Comparison of ENCODE assay signal across 14 cellular contexts in the genomic region with DNA sequence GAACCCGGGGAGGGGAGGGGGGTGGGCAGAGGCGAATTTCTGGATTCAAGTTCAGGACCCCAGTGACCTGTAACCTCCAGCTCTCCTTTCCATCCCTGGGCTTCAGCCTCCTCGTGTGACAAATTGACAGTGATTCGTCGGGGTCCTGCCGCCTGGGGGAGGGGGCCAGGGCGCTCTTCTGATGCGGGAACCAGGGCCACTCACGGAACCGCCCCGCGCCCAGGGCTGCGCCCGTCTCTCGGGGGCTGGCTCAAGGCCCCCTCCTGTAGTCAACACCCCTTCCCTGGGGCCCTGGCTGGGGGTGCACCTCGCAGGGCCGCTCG.
DNase-seq lines count a peak whose midpoint lies in the region; ATAC-seq, FAIRE-seq and TF ChIP-seq lines count a peak whose summit lies in the region.
"Had no signal": no experiment of that assay in that cellular context is flagged by ENCODE, and none has a peak within 500 bp of the region (broad histone marks: within the 10 kb centered on the region; RNA-seq: fewer than 3 reads in every experiment).

No MANE protein-coding gene starts in this region.

- H3K4me1 Mint-ChIP-seq in effector memory CD8-positive, alpha-beta T cell (ENCODE audit: low read depth in 2 of 2) = peaks cover 0 to 1% of the 10 kb centered on the region in 2 donors

- POLR2A ChIA-PET in HEK293 (lab: Yijun Ruan, JAX) (no interaction called here), K562 (lab: Yijun Ruan, JAX) (no interaction called here)

- WGBS in K562 (ENCODE audit: insufficient coverage, low coverage, missing lambda C conversion rate) = 4% methylated on average over 7 of the region's 18 CpGs
- WGBS in right lobe of liver (ENCODE audit: insufficient coverage, low coverage, low lambda C conversion rate, missing lambda C conversion rate) = 1% methylated on average over 13 of the region's 18 CpGs

- FAIRE-seq in K562 (lab: Jason Lieb, UNC) = no peak
- FAIRE-seq: H54 had no signal

- no peaks in the 10 kb centered on the region for H3K79me2 ChIP-seq in K562 (ENCODE audit: control insufficient read depth, insufficient read depth, low read length)

- no peak overlapping the region for H3K4me3 Mint-ChIP-seq in effector memory CD8-positive, alpha-beta T cell
- H3K4me3 Mint-ChIP-seq: activated naive CD4-positive, alpha-beta T cell treated with anti-CD3 and anti-CD28 coated beads, Interleukin-2, amount 10 ng/mL, durations not matched to agents 7 days and 5 days; neural crest cell had no signal

- H3K4me3 ChIP-seq in HEK293 (ENCODE audit: low read depth, low read length) = no peak overlapping the region
- peak overlapping the region; percentile 13; the same call in 1 of the 2 replicates for H3K4me3 ChIP-seq in K562
- H3K4me3 ChIP-seq in right lobe of liver = peak overlapping the region; percentile 67 to 87 (median 71)
- H3K4me3 ChIP-seq in thoracic aorta = peak overlapping the region; percentile 75

- H3K27ac ChIP-seq in HEK293 (ENCODE audit: extremely low read depth, low read depth, low read length) (no peak overlapping the region), K562 (ENCODE audit: extremely low read depth, low read depth, low read length) (no peak overlapping the region), right lobe of liver (peak overlapping the region in 2 of 3 donors; percentile 87 to 95), thoracic aorta (peak overlapping the region; percentile 92 to 96)

- ATAC-seq in K562 (no peak), right lobe of liver (no peak), thoracic aorta (ENCODE audit: insufficient number of reproducible peaks, low FRiP score, low read depth) (no peak), GM21528 (IDR thresholded peaks at IDR 0.05; ENCODE audit: low FRiP score, unreplicated experiment) (no peak)
- ATAC-seq in effector memory CD8-positive, alpha-beta T cell (replicated peaks) = no peak

- no peaks in the 10 kb centered on the region for H3K9me3 Mint-ChIP-seq in effector memory CD8-positive, alpha-beta T cell
- H3K9me3 Mint-ChIP-seq: activated naive CD4-positive, alpha-beta T cell treated with anti-CD3 and anti-CD28 coated beads, Interleukin-2, amount 10 ng/mL, durations not matched to agents 7 days and 5 days; neural crest cell had no signal

- TF ChIP-seq POLR2A in K562 (conservative IDR thresholded peaks at IDR 0.05) (no peak), right lobe of liver (IDR thresholded peaks at IDR 0.05) (no peak)

- peaks cover 56 to 74% of the 10 kb centered on the region in 2 donors for H3K27me3 Mint-ChIP-seq in effector memory CD8-positive, alpha-beta T cell

- TF ChIP-seq CTCF in HEK293 (tag by site-specific recombination; IDR thresholded peaks at IDR 0.05) (no peak), K562 (IDR thresholded peaks at IDR 0.05 in 2 of 3, conservative IDR thresholded peaks at IDR 0.05 in 1 of 3; ENCODE audit: insufficient read depth in 2 of 3, low read depth in 1 of 3, low read length in 3 of 3) (no peak), right lobe of liver (IDR thresholded peaks at IDR 0.05) (no peak), thoracic aorta (IDR thresholded peaks at IDR 0.05) (no peak)

- no peak for TF ChIP-seq EP300 in K562 (IDR thresholded peaks at IDR 0.05; ENCODE audit: low read length)

- H3K36me3 ChIP-seq in HEK293 (ENCODE audit: control insufficient read depth in 2 of 2, insufficient read depth in 1 of 2, low read length in 2 of 2) = no peaks in the 10 kb centered on the region
- H3K36me3 ChIP-seq in K562 (ENCODE audit: control insufficient read depth, insufficient read depth, low read length) = no peaks in the 10 kb centered on the region
- H3K36me3 ChIP-seq in right lobe of liver = no peaks in the 10 kb centered on the region
- no peaks in the 10 kb centered on the region for H3K36me3 ChIP-seq in thoracic aorta

- H3K9me3 ChIP-seq in HEK293 (ENCODE audit: control insufficient read depth, insufficient read depth, low read depth, low read length) = no peaks in the 10 kb centered on the region
- H3K9me3 ChIP-seq in K562 (replicated peaks; ENCODE audit: control insufficient read depth, insufficient read depth, low read depth, low read length) = no peaks in the 10 kb centered on the region
- no peaks in the 10 kb centered on the region for H3K9me3 ChIP-seq in right lobe of liver
- H3K9me3 ChIP-seq in thoracic aorta = no peaks in the 10 kb centered on the region

- CTCF ChIA-PET in HEK293 (lab: Yijun Ruan, JAX) (no interaction called here), K562 (lab: Yijun Ruan, JAX; ENCODE audit: low intra/inter-chr PET ratio) (no interaction called here)

- TF ChIP-seq RAD21 in K562 (CRISPR knock-in tag; conservative IDR thresholded peaks at IDR 0.05 in 1 of 2, IDR thresholded peaks at IDR 0.05 in 1 of 2) = no peak

- H3K27me3 ChIP-seq in K562 (ENCODE audit: control insufficient read depth in 2 of 2, insufficient read depth in 2 of 2, low read length in 2 of 2) = peaks cover 6 to 14% of the 10 kb centered on the region in 2 experiments; a peak in 4 of 5 replicates
- H3K27me3 ChIP-seq in right lobe of liver = no peaks in the 10 kb centered on the region
- H3K27me3 ChIP-seq in thoracic aorta (replicated peaks; ENCODE audit: insufficient read depth) = no peaks in the 10 kb centered on the region

- no peak overlapping the region for H2AFZ ChIP-seq in K562 (ENCODE audit: low read depth, low read length)

- H3K9ac ChIP-seq in K562 (ENCODE audit: insufficient read depth in 1 of 2, low read depth in 2 of 2, low read length in 2 of 2) = no peak overlapping the region

- no peaks in the 10 kb centered on the region for H3K9me1 ChIP-seq in K562 (ENCODE audit: control insufficient read depth, insufficient read depth, low read length)

- H3K4me1 ChIP-seq in HEK293 (ENCODE audit: control insufficient read depth, insufficient read depth, low read length) (no peaks in the 10 kb centered on the region), K562 (replicated peaks in 1 of 2; ENCODE audit: control insufficient read depth in 2 of 2, insufficient read depth in 2 of 2, low read length in 2 of 2) (peaks cover 27 to 56% of the 10 kb centered on the region in 2 experiments; a peak in 4 of 5 replicates), right lobe of liver (peaks cover 0 to 59% (median 12%) of the 10 kb centered on the region in 4 donors), thoracic aorta (ENCODE audit: control insufficient read depth in 1 of 2, low read depth in 2 of 2) (peaks cover 32 to 86% of the 10 kb centered on the region in 2 donors)

- no peaks in the 10 kb centered on the region for H3K36me3 Mint-ChIP-seq in effector memory CD8-positive, alpha-beta T cell (ENCODE audit: insufficient read depth)
- H3K36me3 Mint-ChIP-seq: activated naive CD4-positive, alpha-beta T cell treated with anti-CD3 and anti-CD28 coated beads, Interleukin-2, amount 10 ng/mL, durations not matched to agents 7 days and 5 days had no signal

- H3K27ac Mint-ChIP-seq in effector memory CD8-positive, alpha-beta T cell = no peak overlapping the region
- H3K27ac Mint-ChIP-seq: activated naive CD4-positive, alpha-beta T cell treated with anti-CD3 and anti-CD28 coated beads, Interleukin-2, amount 10 ng/mL, durations not matched to agents 7 days and 5 days had no signal

- DNase-seq in K562 (ENCODE audit: extremely low read depth in 1 of 4, low spot score in 3 of 4) (no peak), right lobe of liver (no peak), thoracic aorta (ENCODE audit: low spot score) (no peak), NCI-H526 (lab: John Stamatoyannopoulos, UW) (no peak)
- no peak for DNase-seq in effector memory CD8-positive, alpha-beta T cell
- DNase-seq: activated CD4-positive, CD25-positive, alpha-beta regulatory T cell; activated naive CD4-positive, alpha-beta T cell treated with anti-CD3 and anti-CD28 coated beads, Interleukin-2, amount 10 ng/mL, durations not matched to agents 7 days and 5 days; C1 segment of cervical spinal cord; DMS53; stimulated activated naive CD4-positive, alpha-beta T cell had no signal

- H4K20me1 ChIP-seq in K562 (replicated peaks; ENCODE audit: control insufficient read depth, insufficient read depth, low read length) = peaks cover 6% of the 10 kb centered on the region; the same call in 1 of the 2 replicates

- in situ Hi-C loops in K562 (cut with MboI) = no loop called here

- peak overlapping the region; percentile 37 for H3K4me2 ChIP-seq in K562 (ENCODE audit: insufficient read depth, low read length)

- intact Hi-C loops in K562 (cut with micrococcal nuclease) = no loop called here
- intact Hi-C loops in right lobe of liver (cut with DNase I) = no loop called here

- no TSS peak for BruUV-seq in K562 (replicated peaks; lab: Mats Ljungman, UMichigan)

TF ChIP-seq in HEK293, 187 proteins besides CTCF, POLR2A, EP300 and RAD21:
- TF ChIP-seq ZNF138 (tag by site-specific recombination; IDR thresholded peaks at IDR 0.05; ENCODE audit: borderline replicate concordance) (no peak), ZSCAN23 (tag by site-specific recombination; IDR thresholded peaks at IDR 0.05) (no peak), GLIS1 (tag by site-specific recombination; IDR thresholded peaks at IDR 0.05) (peak; percentile 34; the same call in 1 of the 2 replicates)

TF ChIP-seq in K562, 482 proteins besides CTCF, POLR2A, EP300 and RAD21:
- TF ChIP-seq FOXA1 (IDR thresholded peaks at IDR 0.05; ENCODE audit: borderline replicate concordance) = no peak
- no peak for TF ChIP-seq ZNF644 (tag; IDR thresholded peaks at IDR 0.05; ENCODE audit: low read depth)
- TF ChIP-seq CCNT2 (IDR thresholded peaks at IDR 0.05; ENCODE audit: borderline replicate concordance, extremely low read depth, insufficient read length, low read depth, low read length) = no peak
- no peak for TF ChIP-seq SREBF1 (IDR thresholded peaks at IDR 0.05; ENCODE audit: borderline replicate concordance, low read depth, low read length)
- TF ChIP-seq CXXC5 (CRISPR knock-in tag; IDR thresholded peaks at IDR 0.05) = 0 out of 2 replicates have a peak, but pooled peaks have one; percentile 20
TF ChIP-seq in K562: peak in this region for 1.

Comparison
In these comparisons a context has a peak if more than half of its experiments do, and no peak if none do; other contexts are left out.
1. H3K27ac ChIP-seq: peak in right lobe of liver (2 of 3) and thoracic aorta (2 of 2); none in HEK293 (single experiment) and K562 (single experiment).